In the genomic region with DNA sequence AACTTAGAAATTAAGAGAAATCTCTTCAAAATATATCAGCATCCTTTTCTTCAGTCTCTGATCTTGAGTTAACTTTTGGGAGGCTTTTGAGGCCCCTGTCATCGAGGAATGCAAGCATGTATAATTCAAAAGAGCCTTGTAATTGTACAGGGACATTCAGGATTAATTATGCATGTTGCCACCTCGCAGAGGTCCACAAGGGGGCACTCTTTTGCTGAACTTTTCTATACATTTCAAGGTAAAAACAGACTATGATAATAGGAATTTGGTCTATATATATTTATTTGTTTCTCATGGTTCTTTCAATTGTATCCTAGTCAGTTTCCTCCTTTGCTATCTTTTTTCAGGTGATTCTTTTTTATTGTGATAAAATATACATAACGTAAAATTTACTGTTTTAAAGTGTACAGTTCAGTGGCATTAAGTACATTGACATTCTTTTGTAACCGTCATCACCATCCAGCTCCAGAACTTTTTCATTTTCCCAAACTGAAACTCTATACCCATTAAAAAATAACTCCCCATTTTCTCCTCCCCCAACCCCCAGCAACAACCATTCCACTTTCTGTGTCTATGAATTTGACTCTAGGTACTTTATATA, we compare ENCODE assay signal across 8 cellular contexts. TPM values are rescaled to one million over a fixed set of nuclear protein-coding genes. Genes with fewer than 3 reads are reported as not detected.
A peak's percentile ranks its signal among the peaks of the same experiment; 100 is the strongest.
DNase-seq lines count a peak whose midpoint lies in the region; ATAC-seq and TF ChIP-seq lines count a peak whose summit lies in the region.

No MANE protein-coding gene starts in this region.

- intact Hi-C loops in esophagus muscularis mucosa (cut with DNase I) = loop anchor here (5.0 kb wide), 1 partner anchor 69 kb away; a partner anchor contains a TSS
- intact Hi-C loops in transverse colon (cut with DNase I; ENCODE audit: low total_unique reads) = loop anchor here (10.0 kb wide), 1 partner anchor 162 kb away; no protein-coding TSS in a partner anchor

- peak; percentile 80 for TF ChIP-seq CTCF in AG09309 (IDR thresholded peaks at IDR 0.05; ENCODE audit: control insufficient read depth, insufficient read depth, low read depth, low read length, missing control alignments)
- peak; percentile 70 to 94 (median 87) for TF ChIP-seq CTCF in esophagus muscularis mucosa (IDR thresholded peaks at IDR 0.05)
- TF ChIP-seq CTCF in neural cell (IDR thresholded peaks at IDR 0.05; ENCODE audit: poor library complexity, severe bottlenecking) = peak; percentile 56
- TF ChIP-seq CTCF in transverse colon (IDR thresholded peaks at IDR 0.05) = peak; percentile 58 to 87 (median 85)

- peak; percentile 59 for ATAC-seq in GM18868 (IDR thresholded peaks at IDR 0.05; ENCODE audit: unreplicated experiment)

- no peaks in the 10 kb centered on the region for H3K79me2 ChIP-seq in neural cell (replicated peaks; ENCODE audit: insufficient read depth, low read length)

- H3K4me3 ChIP-seq in AG09309 (ENCODE audit: control insufficient read depth, low read depth, low read length) (no peak overlapping the region), esophagus muscularis mucosa (no peak overlapping the region), neural cell (ENCODE audit: low read length) (no peak overlapping the region), transverse colon (no peak overlapping the region)

- no peak overlapping the region for H3K9ac ChIP-seq in neural cell (ENCODE audit: low read length)

- H3K9me3 ChIP-seq in esophagus muscularis mucosa (no peaks in the 10 kb centered on the region), neural cell (ENCODE audit: low read length) (no peaks in the 10 kb centered on the region), transverse colon (no peaks in the 10 kb centered on the region)

- TF ChIP-seq EP300 in esophagus muscularis mucosa (IDR thresholded peaks at IDR 0.05) = no peak
- no peak for TF ChIP-seq EP300 in neural cell (conservative IDR thresholded peaks at IDR 0.05; ENCODE audit: poor library complexity, severe bottlenecking)
- no peak for TF ChIP-seq EP300 in transverse colon (IDR thresholded peaks at IDR 0.05; ENCODE audit: low read depth)

- H3K27ac ChIP-seq in esophagus muscularis mucosa (replicated peaks in 1 of 4) (no peak overlapping the region), neural cell (ENCODE audit: low read length) (no peak overlapping the region), transverse colon (no peak overlapping the region)

- peak; percentile 46 for TF ChIP-seq RAD21 in neural cell (conservative IDR thresholded peaks at IDR 0.05)

- H3K36me3 ChIP-seq in esophagus muscularis mucosa (no peaks in the 10 kb centered on the region), neural cell (ENCODE audit: insufficient read depth, low read length) (no peaks in the 10 kb centered on the region), transverse colon (no peaks in the 10 kb centered on the region)

- no peaks in the 10 kb centered on the region for H4K20me1 ChIP-seq in neural cell (ENCODE audit: insufficient read depth)

- no peaks in the 10 kb centered on the region for H3F3A ChIP-seq in neural cell (ENCODE audit: insufficient read depth, low read length, poor library complexity, severe bottlenecking)

- WGBS in esophagus muscularis mucosa = 51% methylated on average over 4 of the region's 4 CpGs
- WGBS in transverse colon (ENCODE audit: low coverage in 1 of 2), 2 donors = 33% methylated on average over 4 of the region's 4 CpGs

- no peak overlapping the region for H3K4me2 ChIP-seq in neural cell (ENCODE audit: low read length)

- in situ Hi-C loops in transverse colon (cut with MboI; ENCODE audit: low pct_ligation_motif_present in 1 of 4, low pct_unique_long_range_greater_than_20kb in 1 of 4, low sequenced_read_pairs in 3 of 4) = loop anchor here in 2 of 4 donors (10.0 to 25.0 kb wide), 2 partner anchors 159 to 162 kb away; no protein-coding TSS in a partner anchor

- TF ChIP-seq POLR2A in esophagus muscularis mucosa (IDR thresholded peaks at IDR 0.05; ENCODE audit: low read depth) = no peak
- no peak for TF ChIP-seq POLR2A in transverse colon (IDR thresholded peaks at IDR 0.05)

- no peaks in the 10 kb centered on the region for H3K9me2 ChIP-seq in neural cell (ENCODE audit: insufficient read depth, low read length)

- no peak overlapping the region for H2AFZ ChIP-seq in neural cell (ENCODE audit: low read depth, low read length)

- no peaks in the 10 kb centered on the region for H3K27me3 ChIP-seq in esophagus muscularis mucosa
- no peaks in the 10 kb centered on the region for H3K27me3 ChIP-seq in neural cell (ENCODE audit: insufficient read depth, low read depth, low read length)
- H3K27me3 ChIP-seq in transverse colon = no peaks in the 10 kb centered on the region

- DNase-seq in AG09309 (ENCODE audit: low read depth) (peak; percentile 18), NCI-H1930 (lab: John Stamatoyannopoulos, UW) (peak; percentile 69 to 75), esophagus muscularis mucosa (ENCODE audit: extremely low spot score) (no peak), transverse colon (peak; percentile 59), epidermal melanocyte (ENCODE audit: insufficient read length, low spot score) (no peak)
- peak; percentile 63 for DNase-seq in activated CD4-positive, alpha-beta T cell treated with anti-CD3 and anti-CD28 coated beads for 48 hours

- peaks cover 0 to 21% (median 4%) of the 10 kb centered on the region in 4 donors for H3K4me1 ChIP-seq in esophagus muscularis mucosa
- H3K4me1 ChIP-seq in transverse colon = no peaks in the 10 kb centered on the region

TF ChIP-seq in neural cell, 6 proteins besides CTCF, POLR2A, EP300 and RAD21:
- TF ChIP-seq SMC3 (conservative IDR thresholded peaks at IDR 0.05; ENCODE audit: poor library complexity) (peak; percentile 62), MXI1 (conservative IDR thresholded peaks at IDR 0.05; ENCODE audit: poor library complexity, severe bottlenecking) (no peak)

RNA-seq across cellular contexts. Expression of a gene that starts 47.0 kb away (rescaled TPM):
- total RNA-seq in esophagus muscularis mucosa (10 to 100 TPM; 19.6 to 25.7 (median 21.4) TPM), transverse colon (10 to 100 TPM; 31.8 to 70.7 (median 46.8) TPM)
- polyA plus RNA-seq in neural cell = 10.7 and 11.1 TPM in 2 replicates
- 33.2 and 33.8 TPM in 2 replicates for polyA minus RNA-seq in neural cell

Comparison
In these comparisons a context has a peak if more than half of its experiments do, and no peak if none do; other contexts are left out.
1. DNase-seq: peak in AG09309 (single experiment), NCI-H1930 (2 of 2), activated CD4-positive, alpha-beta T cell treated with anti-CD3 and anti-CD28 coated beads for 48 hours (single experiment) and transverse colon (single experiment); none in esophagus muscularis mucosa (single experiment) and epidermal melanocyte (single experiment).
2. Peak in every context shown above with its lines, with median percentiles within 50 percentile points of each other: CTCF ChIP-seq.